ENCODE assay signal across 5 cellular contexts in genomic region chr17:46634844-46635243, GRCh38. TPM values are rescaled to one million over a fixed set of nuclear protein-coding genes. Genes with fewer than 3 reads are reported as not detected.
DNase-seq lines count a peak whose midpoint lies in the region; ATAC-seq, FAIRE-seq and TF ChIP-seq lines count a peak whose summit lies in the region.
"Not testable (repeated sequence)": the region's sequence is repeated elsewhere in the genome, so short reads cannot be mapped to it uniquely, and the experiment has no call there.

No MANE protein-coding gene starts in this region.

- H3K27ac ChIP-seq in astrocyte (ENCODE audit: low read depth, low read length): not testable (repeated sequence)

- not testable (repeated sequence) for TF ChIP-seq POLR2A in GM12892 (IDR thresholded peaks at IDR 0.05; ENCODE audit: low read depth, low read length)

- H3K4me3 Mint-ChIP-seq in astrocyte (ENCODE audit: unreplicated experiment); effector memory CD8-positive, alpha-beta T cell; natural killer cell: not testable (repeated sequence)

- not testable (repeated sequence) for H3K36me3 ChIP-seq in astrocyte (ENCODE audit: insufficient read depth, low read length); bronchial epithelial cell (ENCODE audit: control insufficient read depth, insufficient read depth, low read length)

- H3K4me2 ChIP-seq in astrocyte (ENCODE audit: low read length): not testable (repeated sequence)

- not testable (repeated sequence) for H3K27me3 Mint-ChIP-seq in astrocyte (ENCODE audit: low read depth, unreplicated experiment); effector memory CD8-positive, alpha-beta T cell; natural killer cell (ENCODE audit: low read depth in 2 of 2)

- H3K9ac ChIP-seq in astrocyte (ENCODE audit: low read length): not testable (repeated sequence)

- H3K4me1 Mint-ChIP-seq in astrocyte (ENCODE audit: low read depth, unreplicated experiment); effector memory CD8-positive, alpha-beta T cell (ENCODE audit: low read depth in 2 of 2); natural killer cell: not testable (repeated sequence)

- ATAC-seq in effector memory CD8-positive, alpha-beta T cell (replicated peaks): peak; percentile 87
- ATAC-seq in natural killer cell: peak in 2 of 3 donors; percentile 24 to 48

- TF ChIP-seq CTCF in astrocyte (IDR thresholded peaks at IDR 0.05; ENCODE audit: insufficient read depth, low read depth, low read length); bronchial epithelial cell (IDR thresholded peaks at IDR 0.05; ENCODE audit: insufficient read depth, low read length, severe bottlenecking); natural killer cell (IDR thresholded peaks at IDR 0.05): not testable (repeated sequence)

- H3K36me3 Mint-ChIP-seq in astrocyte (ENCODE audit: low read depth, unreplicated experiment); effector memory CD8-positive, alpha-beta T cell (ENCODE audit: insufficient read depth); natural killer cell: not testable (repeated sequence)

- H3K4me1 ChIP-seq in astrocyte (ENCODE audit: insufficient read depth, low read length): not testable (repeated sequence)

- not testable (repeated sequence) for H3K27ac Mint-ChIP-seq in astrocyte (ENCODE audit: unreplicated experiment); effector memory CD8-positive, alpha-beta T cell; natural killer cell

- not testable (repeated sequence) for DNase-seq in GM12892 (ENCODE audit: insufficient read length); astrocyte (ENCODE audit: low read depth); bronchial epithelial cell (ENCODE audit: low read depth); effector memory CD8-positive, alpha-beta T cell; natural killer cell

- not testable (repeated sequence) for H3K9me3 Mint-ChIP-seq in astrocyte (ENCODE audit: unreplicated experiment); effector memory CD8-positive, alpha-beta T cell; natural killer cell

- intact Hi-C loops in natural killer cell (cut with micrococcal nuclease): not testable (repeated sequence)

- H3K27me3 ChIP-seq in astrocyte (ENCODE audit: insufficient read depth, low read length); bronchial epithelial cell (ENCODE audit: control insufficient read depth, insufficient read depth, low read length): not testable (repeated sequence)

- not testable (repeated sequence) for H3K9me3 ChIP-seq in astrocyte (ENCODE audit: insufficient read depth, low read depth, low read length)

- FAIRE-seq in GM12892 (lab: Jason Lieb, UNC) (peak; percentile 86), astrocyte (lab: Jason Lieb, UNC) (peak; percentile 70), bronchial epithelial cell (lab: Jason Lieb, UNC) (peak; percentile 96)

- not testable (repeated sequence) for H3K79me2 ChIP-seq in astrocyte (ENCODE audit: insufficient read depth, low read length)

- not testable (repeated sequence) for H2AFZ ChIP-seq in astrocyte (ENCODE audit: low read depth, low read length)

- H3K4me3 ChIP-seq in astrocyte (ENCODE audit: insufficient read depth, low read depth, low read length); bronchial epithelial cell (ENCODE audit: low read depth, low read length): not testable (repeated sequence)

- H4K20me1 ChIP-seq in astrocyte (ENCODE audit: insufficient read depth, low read length): not testable (repeated sequence)

RNA-seq across cellular contexts. Expression of gene NSF, which starts 44.4 kb away (rescaled TPM):
- polyA plus RNA-seq in GM12892 (2012; ENCODE audit: missing spikeins): 12.1 TPM
- total RNA-seq in astrocyte: 83.4 and 86.2 TPM in 2 replicates
- 21.9 and 32.0 TPM in 2 replicates for total RNA-seq in bronchial epithelial cell
- total RNA-seq in natural killer cell: 10 to 100 TPM; 32.2 to 45.1 (median 39.9) TPM

RNA-seq across cellular contexts. Expression of gene ARL17A, which starts 55.4 kb away (rescaled TPM):
- 20.9 TPM for polyA plus RNA-seq in GM12892 (2012; ENCODE audit: missing spikeins)
- 11.0 and 11.6 TPM in 2 replicates for total RNA-seq in astrocyte
- 1.5 and 2.9 TPM in 2 replicates for total RNA-seq in bronchial epithelial cell
- 10 to 100 TPM; 21.9 to 32.6 (median 23.4) TPM for total RNA-seq in natural killer cell
